Comparison of ENCODE assay signal across 8 cellular contexts in genomic region chr12:3135522-3136461, GRCh38. TPM values are rescaled to one million over a fixed set of nuclear protein-coding genes. Genes with fewer than 3 reads are reported as not detected.
DNase-seq lines count a peak whose midpoint lies in the region; ATAC-seq and TF ChIP-seq lines count a peak whose summit lies in the region.

No MANE protein-coding gene starts in this region.

- TF ChIP-seq POLR2A in testis (IDR thresholded peaks at IDR 0.05): no peak

- H3K27ac ChIP-seq in endodermal cell (ENCODE audit: low read depth, low read length) (no peak overlapping the region), testis (no peak overlapping the region)

- peaks cover 21% of the 10 kb centered on the region for H3K27me3 Mint-ChIP-seq in activated CD4-positive, alpha-beta T cell treated with anti-CD3 and anti-CD28 coated beads, Interleukin-2, amount 10 ng/mL, durations not matched to agents 7 days and 5 days
- no peaks in the 10 kb centered on the region for H3K27me3 Mint-ChIP-seq in endodermal cell (ENCODE audit: insufficient read depth)
- peaks cover 26% of the 10 kb centered on the region for H3K27me3 Mint-ChIP-seq in memory B cell

- peak; percentile 56 to 63 for DNase-seq in AML-193 (lab: John Stamatoyannopoulos, UW)
- DNase-seq in NCI-H2227 treated with DMSO at 0.1 percent for 48 hours (lab: John Stamatoyannopoulos, UW): peak; percentile 32
- peak; percentile 50 for DNase-seq in activated CD4-positive, alpha-beta T cell treated with anti-CD3 and anti-CD28 coated beads, Interleukin-2, amount 10 ng/mL, durations not matched to agents 7 days and 5 days
- peak; percentile 91 for DNase-seq in endodermal cell
- DNase-seq in memory B cell (ENCODE audit: low spot score in 2 of 2): peak; percentile 41 to 52
- peak; percentile 65 for DNase-seq in testis

- no peak overlapping the region for H3K9ac ChIP-seq in endodermal cell (ENCODE audit: extremely low read depth, low read length, poor library complexity, severe bottlenecking)

- 76 to 80% methylated on average over 14 to 19 of the region's 19 CpGs for WGBS in endodermal cell (ENCODE audit: insufficient coverage in 1 of 2, insufficient read length in 1 of 2), 2 experiments
- 74 to 83% methylated on average over 15 to 19 of the region's 19 CpGs for WGBS in testis, 2 donors

- CTCF ChIA-PET in activated CD4-positive, alpha-beta T cell treated with anti-CD3 and anti-CD28 coated beads, Interleukin-2, amount 10 ng/mL, durations not matched to agents 7 days and 5 days (lab: Charles Lee): interaction anchor here (0.7 to 0.9 kb wide), 3 partner anchors 12 to 968 kb away, joined by 3 read pairs; no protein-coding TSS in a partner anchor

- no peak overlapping the region for H3K4me3 Mint-ChIP-seq in activated CD4-positive, alpha-beta T cell treated with anti-CD3 and anti-CD28 coated beads, Interleukin-2, amount 10 ng/mL, durations not matched to agents 7 days and 5 days
- H3K4me3 Mint-ChIP-seq in endodermal cell (no peak overlapping the region), memory B cell (no peak overlapping the region)

- POLR2A ChIA-PET in activated CD4-positive, alpha-beta T cell treated with anti-CD3 and anti-CD28 coated beads, Interleukin-2, amount 10 ng/mL, durations not matched to agents 7 days and 5 days (lab: Charles Lee): no interaction called here

- H3K36me3 Mint-ChIP-seq in activated CD4-positive, alpha-beta T cell treated with anti-CD3 and anti-CD28 coated beads, Interleukin-2, amount 10 ng/mL, durations not matched to agents 7 days and 5 days (ENCODE audit: low read depth): no peaks in the 10 kb centered on the region
- H3K36me3 Mint-ChIP-seq in endodermal cell (ENCODE audit: low read depth) (no peaks in the 10 kb centered on the region), memory B cell (no peaks in the 10 kb centered on the region)

- H3K4me3 ChIP-seq in endodermal cell (ENCODE audit: low read length) (no peak overlapping the region), testis (no peak overlapping the region)

- no peaks in the 10 kb centered on the region for H3K36me3 ChIP-seq in endodermal cell (ENCODE audit: control insufficient read depth, insufficient read depth, low read length)
- no peaks in the 10 kb centered on the region for H3K36me3 ChIP-seq in testis (ENCODE audit: low read depth, missing control alignments)

- TF ChIP-seq CTCF in endodermal cell (conservative IDR thresholded peaks at IDR 0.05) (peak; percentile 100), testis (IDR thresholded peaks at IDR 0.05) (peak; percentile 66 to 85 (median 80))

- H3K9me3 ChIP-seq in endodermal cell (ENCODE audit: control insufficient read depth, low read length) (no peaks in the 10 kb centered on the region), testis (no peaks in the 10 kb centered on the region)

- no peaks in the 10 kb centered on the region for H3K27me3 ChIP-seq in endodermal cell (ENCODE audit: control insufficient read depth, insufficient read depth, low read length, poor library complexity, severe bottlenecking)
- no peaks in the 10 kb centered on the region for H3K27me3 ChIP-seq in testis

- intact Hi-C loops in testis (cut with DNase I; ENCODE audit: low total_unique reads): loop anchor here (5.0 to 10.0 kb wide), 2 partner anchors 61 to 142 kb away; partner anchors contain the start of gene TSPAN9

- no peaks in the 10 kb centered on the region for H3K9me3 Mint-ChIP-seq in activated CD4-positive, alpha-beta T cell treated with anti-CD3 and anti-CD28 coated beads, Interleukin-2, amount 10 ng/mL, durations not matched to agents 7 days and 5 days
- H3K9me3 Mint-ChIP-seq in endodermal cell: no peaks in the 10 kb centered on the region
- H3K9me3 Mint-ChIP-seq in memory B cell: no peaks in the 10 kb centered on the region

- H3K4me1 ChIP-seq in endodermal cell (ENCODE audit: control insufficient read depth, insufficient read depth, low read length): peaks cover 5% of the 10 kb centered on the region
- peaks cover 18% of the 10 kb centered on the region for H3K4me1 ChIP-seq in testis

- H3K4me1 Mint-ChIP-seq in activated CD4-positive, alpha-beta T cell treated with anti-CD3 and anti-CD28 coated beads, Interleukin-2, amount 10 ng/mL, durations not matched to agents 7 days and 5 days: no peaks in the 10 kb centered on the region
- peaks cover 44% of the 10 kb centered on the region for H3K4me1 Mint-ChIP-seq in endodermal cell
- H3K4me1 Mint-ChIP-seq in memory B cell: no peaks in the 10 kb centered on the region

- ATAC-seq in GM19372 (IDR thresholded peaks at IDR 0.05; ENCODE audit: low read depth, unreplicated experiment): peak; percentile 56
- peak; percentile 68 for ATAC-seq in memory B cell (ENCODE audit: low read depth)
- ATAC-seq in GM21723 (IDR thresholded peaks at IDR 0.05; ENCODE audit: unreplicated experiment): no peak

- no peak overlapping the region for H3K27ac Mint-ChIP-seq in activated CD4-positive, alpha-beta T cell treated with anti-CD3 and anti-CD28 coated beads, Interleukin-2, amount 10 ng/mL, durations not matched to agents 7 days and 5 days
- no peak overlapping the region for H3K27ac Mint-ChIP-seq in endodermal cell
- no peak overlapping the region for H3K27ac Mint-ChIP-seq in memory B cell

RNA-seq across cellular contexts. Expression of gene TSPAN9, which starts 58.6 kb away (rescaled TPM):
- total RNA-seq in activated CD4-positive, alpha-beta T cell treated with anti-CD3 and anti-CD28 coated beads, Interleukin-2, amount 10 ng/mL, durations not matched to agents 7 days and 5 days: under 1 TPM in 1 of 2 experiments, not detected in 1; 0.15 TPM
- total RNA-seq in endodermal cell (10 to 100 TPM; 31.9 to 80.8 TPM), testis (10 to 100 TPM; 19.8 to 23.5 TPM)
- 18.8 TPM for polyA plus RNA-seq in endodermal cell (2013, experiment 1 of 2)
- polyA plus RNA-seq in endodermal cell (2013, experiment 2 of 2): 19.0 TPM
- polyA plus RNA-seq in testis (ENCODE audit: insufficient read depth, low read depth, low replicate concordance): 14.2 TPM

Comparison
In these comparisons a context has a peak if more than half of its experiments do, and no peak if none do; other contexts are left out.
1. DNase-seq: peak in every context shown above with its lines; median percentile 91 in endodermal cell; 65 in testis; 60 in AML-193; 50 in activated CD4-positive, alpha-beta T cell treated with anti-CD3 and anti-CD28 coated beads, Interleukin-2, amount 10 ng/mL, durations not matched to agents 7 days and 5 days; 46 in memory B cell; 32 in NCI-H2227 treated with DMSO at 0.1 percent for 48 hours.
2. RNA of gene TSPAN9, which starts 58.6 kb away (total RNA-seq): 31.9 to 80.8 TPM in endodermal cell and 19.8 to 23.5 TPM in testis; 0.15 TPM in activated CD4-positive, alpha-beta T cell treated with anti-CD3 and anti-CD28 coated beads, Interleukin-2, amount 10 ng/mL, durations not matched to agents 7 days and 5 days; every median in the first group is over 10 times any median in the second.